In genomic region chr13:33139186-33139585, GRCh38 we compare ENCODE assay signal across 19 cellular contexts.
DNase-seq lines count a peak whose midpoint lies in the region; ATAC-seq and TF ChIP-seq lines count a peak whose summit lies in the region.
"Had no signal": no experiment of that assay in that cellular context is flagged by ENCODE, and none has a peak within 500 bp of the region (broad histone marks: within the 10 kb centered on the region; RNA-seq: fewer than 3 reads in every experiment).

No MANE protein-coding gene starts in this region.

- ATAC-seq in body of pancreas, result no peak
- ATAC-seq in right lobe of liver, result peak; percentile 36 to 76 (median 52)
- ATAC-seq: Panc1 had no signal

- H3K27ac Mint-ChIP-seq in Calu3 (ENCODE audit: unreplicated experiment), result no peak overlapping the region
- H3K27ac Mint-ChIP-seq: CD4-positive, CD25-positive, alpha-beta regulatory T cell; T-helper 1 cell treated with Interleukin-12 subunit alpha and Interleukin-12 subunit beta and Interleukin-4 antibody, amounts not matched to agents 30 μg/mL and 1 μg/mL, for 36 hours had no signal

- H3K27ac ChIP-seq in body of pancreas (no peak overlapping the region), right lobe of liver (no peak overlapping the region), tibial nerve (peak overlapping the region in 2 of 4 donors; percentile 69 to 79)
- H3K27ac ChIP-seq in effector memory CD4-positive, alpha-beta T cell (ENCODE audit: insufficient read depth, low read length, poor library complexity, severe bottlenecking), result no peak overlapping the region
- H3K27ac ChIP-seq: 22Rv1 had no signal

- intact Hi-C loops in body of pancreas (cut with DNase I), result no loop called here
- intact Hi-C loops in right lobe of liver (cut with DNase I), result no loop called here
- intact Hi-C loops in Calu3 (cut with micrococcal nuclease; ENCODE audit: unreplicated experiment), result no loop called here

- H3K9me3 Mint-ChIP-seq in Calu3 (ENCODE audit: low read depth, unreplicated experiment), result peaks cover 2% of the 10 kb centered on the region

- no peak overlapping the region for H3K4me3 Mint-ChIP-seq in Calu3 (ENCODE audit: low read depth, unreplicated experiment)
- H3K4me3 Mint-ChIP-seq: CD4-positive, CD25-positive, alpha-beta regulatory T cell; T-helper 1 cell treated with Interleukin-12 subunit alpha and Interleukin-12 subunit beta and Interleukin-4 antibody, amounts not matched to agents 30 μg/mL and 1 μg/mL, for 36 hours had no signal

- no peaks in the 10 kb centered on the region for H3K4me1 Mint-ChIP-seq in Calu3 (ENCODE audit: low read depth, unreplicated experiment)
- H3K4me1 Mint-ChIP-seq: CD4-positive, CD25-positive, alpha-beta regulatory T cell had no signal

- TF ChIP-seq CTCF in body of pancreas (IDR thresholded peaks at IDR 0.05) (no peak), right lobe of liver (IDR thresholded peaks at IDR 0.05) (no peak), tibial nerve (IDR thresholded peaks at IDR 0.05) (no peak), Calu3 (IDR thresholded peaks at IDR 0.05; ENCODE audit: unreplicated experiment) (no peak)

- H3K36me3 Mint-ChIP-seq in Calu3 (ENCODE audit: insufficient read depth, unreplicated experiment), result no peaks in the 10 kb centered on the region
- H3K36me3 Mint-ChIP-seq: CD4-positive, CD25-positive, alpha-beta regulatory T cell had no signal

- CTCF ChIA-PET in Calu3 (lab: Charles Lee), result no interaction called here

- H3K27me3 Mint-ChIP-seq in Calu3 (ENCODE audit: unreplicated experiment), result no peaks in the 10 kb centered on the region
- H3K27me3 Mint-ChIP-seq: CD4-positive, CD25-positive, alpha-beta regulatory T cell had no signal

- no peaks in the 10 kb centered on the region for H3K4me1 ChIP-seq in body of pancreas
- H3K4me1 ChIP-seq in right lobe of liver, result no peaks in the 10 kb centered on the region
- peaks cover 0 to 66% (median 24%) of the 10 kb centered on the region in 4 donors for H3K4me1 ChIP-seq in tibial nerve
- H3K4me1 ChIP-seq in effector memory CD4-positive, alpha-beta T cell (ENCODE audit: control insufficient read depth, insufficient read depth, low read length, poor library complexity, severe bottlenecking), result no peaks in the 10 kb centered on the region

- TF ChIP-seq EP300 in tibial nerve (IDR thresholded peaks at IDR 0.05), result peak in 1 of 2 donors; percentile 54

- H3K4me3 ChIP-seq in body of pancreas (no peak overlapping the region), right lobe of liver (no peak overlapping the region), tibial nerve (no peak overlapping the region)
- no peak overlapping the region for H3K4me3 ChIP-seq in effector memory CD4-positive, alpha-beta T cell (ENCODE audit: insufficient read depth, low read depth, low read length, poor library complexity, severe bottlenecking)

- peak; percentile 21 for DNase-seq in DMS 273 (lab: John Stamatoyannopoulos, UW; ENCODE audit: unreplicated experiment)
- DNase-seq in DMS 273 treated with DMSO at 0.1 percent for 48 hours (lab: John Stamatoyannopoulos, UW), result no peak
- peak in 3 of 4 donors; percentile 43 to 70 (median 62) for DNase-seq in body of pancreas
- DNase-seq in right lobe of liver, result peak in 2 of 3 donors; percentile 27 to 55
- DNase-seq in tibial nerve (ENCODE audit: low spot score in 2 of 2), result peak; percentile 54 to 76
- DNase-seq in Calu3, result no peak
- no peak for DNase-seq in OCI-M1 (lab: John Stamatoyannopoulos, UW)
- DNase-seq in effector memory CD4-positive, alpha-beta T cell, result no peak
- DNase-seq: activated CD4-positive, alpha-beta T cell treated with anti-CD3 and anti-CD28 coated beads for 1 hour; activated naive CD4-positive, alpha-beta T cell treated with anti-CD3 and anti-CD28 coated beads, Interleukin-2, amount 50 U/mL, for 16 hours; CD4-positive, CD25-positive, alpha-beta regulatory T cell; central memory CD4-positive, alpha-beta T cell; NCI-H1105; NCI-H526 treated with DMSO at 0.1 percent for 48 hours; stimulated activated CD4-positive, alpha-beta T cell treated with anti-CD3 and anti-CD28 coated beads, Interleukin-2, amount 100 ng/mL, for 24 hours; stimulated activated CD8-positive, alpha-beta memory T cell treated with anti-CD3 and anti-CD28 coated beads, Interleukin-4, amount 100 ng/mL, for 48 hours had no signal

- H3K27me3 ChIP-seq in body of pancreas (no peaks in the 10 kb centered on the region), right lobe of liver (no peaks in the 10 kb centered on the region), tibial nerve (no peaks in the 10 kb centered on the region)
- no peaks in the 10 kb centered on the region for H3K27me3 ChIP-seq in effector memory CD4-positive, alpha-beta T cell (replicated peaks; ENCODE audit: control insufficient read depth, insufficient read depth, low read length, poor library complexity, severe bottlenecking)

- 92 to 100% methylated on average over 1 of the region's 1 CpG for WGBS in body of pancreas, 2 donors
- no CpG with 5 or more reads among the region's 1 CpG for WGBS in right lobe of liver (ENCODE audit: insufficient coverage, low coverage, low lambda C conversion rate, missing lambda C conversion rate)
- WGBS in tibial nerve, 2 donors, result 38% methylated on average over 1 of the region's 1 CpG

- TF ChIP-seq POLR2A in body of pancreas (IDR thresholded peaks at IDR 0.05) (no peak), right lobe of liver (IDR thresholded peaks at IDR 0.05) (no peak), tibial nerve (IDR thresholded peaks at IDR 0.05) (no peak)

- BruUV-seq in Calu3 (replicated peaks; lab: Mats Ljungman, UMichigan), result no TSS peak

- H3K9me3 ChIP-seq in body of pancreas (no peaks in the 10 kb centered on the region), right lobe of liver (no peaks in the 10 kb centered on the region), tibial nerve (no peaks in the 10 kb centered on the region)
- H3K9me3 ChIP-seq in effector memory CD4-positive, alpha-beta T cell (ENCODE audit: control insufficient read depth, low read length), result no peaks in the 10 kb centered on the region

- H3K36me3 ChIP-seq in body of pancreas (replicated peaks in 1 of 2; ENCODE audit: insufficient read depth in 1 of 2, low read depth in 2 of 2) (peaks cover 0 to 7% of the 10 kb centered on the region in 2 donors), right lobe of liver (no peaks in the 10 kb centered on the region), tibial nerve (peaks cover 0 to 54% (median 0%) of the 10 kb centered on the region in 3 donors)
- H3K36me3 ChIP-seq in effector memory CD4-positive, alpha-beta T cell (ENCODE audit: control insufficient read depth, insufficient read depth, low read length), result no peaks in the 10 kb centered on the region

Comparison
In these comparisons a context has a peak if more than half of its experiments do, and no peak if none do; other contexts are left out.
1. DNase-seq: peak in DMS 273 (single experiment), body of pancreas (3 of 4), right lobe of liver (2 of 3) and tibial nerve (2 of 2); none in DMS 273 treated with DMSO at 0.1 percent for 48 hours (single experiment), Calu3 (single experiment), OCI-M1 (single experiment) and effector memory CD4-positive, alpha-beta T cell (0 of 3).